Comparison of ENCODE assay signal across 25 cellular contexts in genomic region chr13:40498461-40498860, GRCh38.
"Had no signal": no experiment of that assay in that cellular context is flagged by ENCODE, and none has a peak within 500 bp of the region (broad histone marks: within the 10 kb centered on the region; RNA-seq: fewer than 3 reads in every experiment).

No MANE protein-coding gene starts in this region.

- H3K4me3 ChIP-seq: esophagus muscularis mucosa, heart right ventricle, left lung, lung, ovary, right lobe of liver, thoracic aorta had no signal

- DNase-seq: activated CD4-positive, alpha-beta T cell treated with anti-CD3 and anti-CD28 coated beads for 48 hours; activated CD4-positive, alpha-beta T cell treated with anti-CD3 and anti-CD28 coated beads, Interleukin-2, amount 50 U/mL, for 48 hours; activated CD8-positive, alpha-beta memory T cell treated with anti-CD3 and anti-CD28 coated beads, Interleukin-2, amount 50 U/mL, for 4 hours; activated T-cell treated with anti-CD3 and anti-CD28 coated beads, Interleukin-2, amount 50 U/mL, for 24 hours; anterior cingulate cortex; dermis blood vessel endothelial cell; effector CD4-positive, alpha-beta T cell; foreskin keratinocyte; heart right ventricle; kidney glomerular epithelial cell; left lung; mesendoderm; nephron progenitor cell; ovary; right lobe of liver; stimulated activated CD4-positive, alpha-beta T cell treated with anti-CD3 and anti-CD28 coated beads, Interleukin-4, amount 100 ng/mL, for 1 hour; stimulated activated naive CD4-positive, alpha-beta T cell treated with Interleukin-2 at 50 U/mL for 16 hours; T-helper 9 cell had no signal

- H3K27me3 ChIP-seq: esophagus muscularis mucosa, foreskin keratinocyte, heart right ventricle, left lung, ovary, right lobe of liver had no signal

- H3K4me1 Mint-ChIP-seq: nephron progenitor cell had no signal

- H3K27ac Mint-ChIP-seq: activated T-cell treated with anti-CD3 and anti-CD28 coated beads, Interleukin-2, amount 50 U/mL, for 24 hours; nephron progenitor cell; progenitor cell of endocrine pancreas had no signal

- H3K4me1 ChIP-seq: right lobe of liver had no signal

- H3K9me3 ChIP-seq: esophagus muscularis mucosa, heart right ventricle, left lung, neutrophil, ovary, right lobe of liver, thoracic aorta had no signal

- H3K4me3 Mint-ChIP-seq: activated naive CD4-positive, alpha-beta T cell treated with anti-CD3 and anti-CD28 coated beads, Interleukin-2, amount 50 U/mL, for 24 hours; activated T-cell treated with anti-CD3 and anti-CD28 coated beads, Interleukin-2, amount 50 U/mL, for 24 hours; nephron progenitor cell had no signal

- H3K27ac ChIP-seq: esophagus muscularis mucosa, foreskin keratinocyte, heart right ventricle, left lung, neutrophil, ovary, right lobe of liver, thoracic aorta, VCaP had no signal

- ATAC-seq: foreskin keratinocyte, heart right ventricle, left lung, right lobe of liver had no signal

- H3K36me3 ChIP-seq: esophagus muscularis mucosa, heart right ventricle, left lung, neutrophil, ovary, right lobe of liver, thoracic aorta had no signal

- H3K9me3 Mint-ChIP-seq: activated naive CD4-positive, alpha-beta T cell treated with anti-CD3 and anti-CD28 coated beads, Interleukin-2, amount 50 U/mL, for 24 hours; activated T-cell treated with anti-CD3 and anti-CD28 coated beads, Interleukin-2, amount 50 U/mL, for 24 hours; nephron progenitor cell had no signal

- H3K27me3 Mint-ChIP-seq: activated naive CD4-positive, alpha-beta T cell treated with anti-CD3 and anti-CD28 coated beads, Interleukin-2, amount 50 U/mL, for 24 hours; activated T-cell treated with anti-CD3 and anti-CD28 coated beads, Interleukin-2, amount 50 U/mL, for 24 hours had no signal
